10 cellular contexts compared by ENCODE assay signal in genomic region chr5:132086277-132086794, GRCh38. TPM values are rescaled to one million over a fixed set of nuclear protein-coding genes. Genes with fewer than 3 reads are reported as not detected.
DNase-seq lines count a peak whose midpoint lies in the region; TF ChIP-seq lines count a peak whose summit lies in the region.
"Had no signal": no experiment of that assay in that cellular context is flagged by ENCODE, and none has a peak within 500 bp of the region (broad histone marks: within the 10 kb centered on the region; RNA-seq: fewer than 3 reads in every experiment).

No MANE protein-coding gene starts in this region.

- no peaks in the 10 kb centered on the region for H3K36me3 Mint-ChIP-seq in osteocyte (ENCODE audit: unreplicated experiment)
- H3K36me3 Mint-ChIP-seq: WTC11 had no signal

- TF ChIP-seq CTCF in epithelial cell of proximal tubule (conservative IDR thresholded peaks at IDR 0.05; ENCODE audit: low read depth, low read length) (no peak), osteocyte (IDR thresholded peaks at IDR 0.05) (no peak)

- H3K4me1 Mint-ChIP-seq in osteocyte (ENCODE audit: unreplicated experiment): peaks cover 27% of the 10 kb centered on the region
- H3K4me1 Mint-ChIP-seq: WTC11 had no signal

- no peak overlapping the region for H3K4me3 Mint-ChIP-seq in osteocyte (ENCODE audit: unreplicated experiment)
- H3K4me3 Mint-ChIP-seq: WTC11 had no signal

- H3K27ac Mint-ChIP-seq in osteocyte (ENCODE audit: unreplicated experiment): peak overlapping the region; percentile 61
- H3K27ac Mint-ChIP-seq: WTC11 had no signal

- H3K4me3 ChIP-seq in epithelial cell of proximal tubule (ENCODE audit: low read depth, low read length): no peak overlapping the region

- no peaks in the 10 kb centered on the region for H3K27me3 Mint-ChIP-seq in osteocyte (ENCODE audit: unreplicated experiment)

- DNase-seq in EH (ENCODE audit: low read depth): peak; percentile 98
- DNase-seq in OCI-M1 (lab: John Stamatoyannopoulos, UW): peak; percentile 24
- peak; percentile 75 for DNase-seq in epithelial cell of proximal tubule (ENCODE audit: low read depth)
- DNase-seq in osteocyte (ENCODE audit: extremely low spot score, unreplicated experiment): no peak
- no peak for DNase-seq in NCI-H510A (lab: John Stamatoyannopoulos, UW)
- DNase-seq in COR-L47 (lab: John Stamatoyannopoulos, UW): no peak
- no peak for DNase-seq in NCI-H1105 treated with DMSO at 0.1 percent for 48 hours (lab: John Stamatoyannopoulos, UW)
- DNase-seq in stimulated activated CD8-positive, alpha-beta memory T cell treated with anti-CD3 and anti-CD28 coated beads, Interleukin-4, amount 100 ng/mL, for 48 hours: no peak

- H3K9me3 Mint-ChIP-seq in osteocyte (ENCODE audit: unreplicated experiment): no peaks in the 10 kb centered on the region
- H3K9me3 Mint-ChIP-seq: WTC11 had no signal

RNA-seq across cellular contexts. Expression of gene CSF2, which starts 12.7 kb away (rescaled TPM):
- total RNA-seq in epithelial cell of proximal tubule (13.2 and 19.6 TPM in 2 replicates), osteocyte (not detected in 2 replicates)
- total RNA-seq: frontal cortex, WTC11 had no signal

RNA-seq across cellular contexts. Expression of gene IL3, which starts 25.9 kb away (rescaled TPM):
- not detected in 2 replicates for total RNA-seq in epithelial cell of proximal tubule
- total RNA-seq in osteocyte: not detected in 2 replicates
- total RNA-seq: frontal cortex, WTC11 had no signal

Comparison
In these comparisons a context has a peak if more than half of its experiments do, and no peak if none do; other contexts are left out.
1. DNase-seq: peak in EH (single experiment), OCI-M1 (single experiment) and epithelial cell of proximal tubule (single experiment); none in osteocyte (single experiment), NCI-H510A (single experiment), COR-L47 (single experiment), NCI-H1105 treated with DMSO at 0.1 percent for 48 hours (single experiment) and stimulated activated CD8-positive, alpha-beta memory T cell treated with anti-CD3 and anti-CD28 coated beads, Interleukin-4, amount 100 ng/mL, for 48 hours (single experiment).
2. RNA of gene CSF2, which starts 12.7 kb away (total RNA-seq): 13.2 to 19.6 TPM in epithelial cell of proximal tubule; not detected in osteocyte; every median in the first group is over 10 times any median in the second.